Comparison of ENCODE assay signal across 8 cellular contexts in genomic region chr16:23504453-23505179, GRCh38. TPM values are rescaled to one million over a fixed set of nuclear protein-coding genes. Genes with fewer than 3 reads are reported as not detected.
A peak's percentile ranks its signal among the peaks of the same experiment; 100 is the strongest.
DNase-seq lines count a peak whose midpoint lies in the region; ATAC-seq and TF ChIP-seq lines count a peak whose summit lies in the region.

No MANE protein-coding gene starts in this region.

- intact Hi-C loops in sigmoid colon (cut with DNase I) = loop anchor here (5.0 kb wide), 1 partner anchor 52 kb away; the partner anchor contains the start of gene COG7

- WGBS in sigmoid colon, 2 donors = 64 to 75% methylated on average over 13 of the region's 13 CpGs

- no peaks in the 10 kb centered on the region for H3K36me3 ChIP-seq in Peyer's patch
- H3K36me3 ChIP-seq in sigmoid colon = no peaks in the 10 kb centered on the region

- DNase-seq in NK-92 treated with Interleukin-12 subunit alpha and Interleukin-12 subunit beta, amount 100 ng/mL, for 24 hours (lab: John Stamatoyannopoulos, UW) = peak; percentile 77
- no peak for DNase-seq in NK-92 (lab: John Stamatoyannopoulos, UW; ENCODE audit: unreplicated experiment)
- DNase-seq in Peyer's patch = peak in 2 of 3 donors; percentile 73 to 74
- peak; percentile 67 for DNase-seq in activated T-helper 9 cell treated with anti-CD3 and anti-CD28 coated beads, Interleukin-2, amount 50 U/mL, for 16 hours (ENCODE audit: low read depth)
- DNase-seq in foreskin melanocyte = peak; percentile 77
- peak; percentile 76 for DNase-seq in sigmoid colon
- DNase-seq in DMS114 treated with DMSO at 0.1 percent for 48 hours (lab: John Stamatoyannopoulos, UW; ENCODE audit: unreplicated experiment) = no peak

- TF ChIP-seq POLR2A in Peyer's patch (IDR thresholded peaks at IDR 0.05) = no peak
- TF ChIP-seq POLR2A in sigmoid colon (IDR thresholded peaks at IDR 0.05) = no peak

- H3K4me3 ChIP-seq in Peyer's patch (peak overlapping the region in 1 of 4 donors; percentile 21), sigmoid colon (no peak overlapping the region)

- TF ChIP-seq EP300 in sigmoid colon (IDR thresholded peaks at IDR 0.05) = no peak

- no peak for TF ChIP-seq CTCF in Peyer's patch (IDR thresholded peaks at IDR 0.05)
- no peak for TF ChIP-seq CTCF in sigmoid colon (IDR thresholded peaks at IDR 0.05)

- peak; percentile 79 for ATAC-seq in HG02981 (IDR thresholded peaks at IDR 0.05; ENCODE audit: unreplicated experiment)

- H3K27me3 ChIP-seq in Peyer's patch (no peaks in the 10 kb centered on the region), sigmoid colon (no peaks in the 10 kb centered on the region)

- H3K27ac ChIP-seq in Peyer's patch (peak overlapping the region; percentile 13 to 93 (median 41)), sigmoid colon (peak overlapping the region; percentile 34 to 71 (median 60))

- peaks cover 0 to 38% (median 27%) of the 10 kb centered on the region in 4 donors for H3K4me1 ChIP-seq in Peyer's patch
- peaks cover 0 to 46% (median 40%) of the 10 kb centered on the region in 4 donors for H3K4me1 ChIP-seq in sigmoid colon

- no peaks in the 10 kb centered on the region for H3K9me3 ChIP-seq in Peyer's patch
- H3K9me3 ChIP-seq in sigmoid colon = no peaks in the 10 kb centered on the region

RNA-seq across cellular contexts. Expression of gene GGA2, which starts 5.7 kb away (rescaled TPM):
- total RNA-seq in Peyer's patch = 100 to 1,000 TPM in 1 of 4 donors, 10 to 100 TPM in 3; 13.8 to 254 (median 54.7) TPM
- 10 to 100 TPM; 29.1 to 55.7 (median 34.7) TPM for total RNA-seq in sigmoid colon
- 10 to 100 TPM; 13.2 to 36.1 (median 15.3) TPM for polyA plus RNA-seq in sigmoid colon

RNA-seq across cellular contexts. Expression of gene COG7, which starts 51.6 kb away (rescaled TPM):
- 10 to 100 TPM; 20.1 to 81.7 (median 50.4) TPM for total RNA-seq in Peyer's patch
- total RNA-seq in sigmoid colon = 10 to 100 TPM; 12.0 to 25.5 (median 13.9) TPM
- polyA plus RNA-seq in sigmoid colon = 10 to 100 TPM; 17.4 to 26.0 (median 19.4) TPM

RNA-seq across cellular contexts. Expression of gene EARS2, which starts 52.5 kb away (rescaled TPM):
- 10 to 100 TPM; 13.8 to 37.4 (median 28.0) TPM for total RNA-seq in Peyer's patch
- total RNA-seq in sigmoid colon = 10 to 100 TPM in 2 of 4 donors, 1 to 10 TPM in 2; 7.5 to 18.3 (median 11.2) TPM
- 10 to 100 TPM in 1 of 3 donors, 1 to 10 TPM in 2; 6.6 to 19.4 (median 7.9) TPM for polyA plus RNA-seq in sigmoid colon

RNA-seq across cellular contexts. Expression of gene UBFD1, which starts 52.9 kb away (rescaled TPM):
- 10 to 100 TPM; 19.4 to 90.8 (median 37.9) TPM for total RNA-seq in Peyer's patch
- total RNA-seq in sigmoid colon = 100 to 1,000 TPM in 1 of 4 donors, 10 to 100 TPM in 3; 45.1 to 101 (median 57.6) TPM
- polyA plus RNA-seq in sigmoid colon = 10 to 100 TPM in 1 of 3 donors, 1 to 10 TPM in 2; 8.1 to 16.6 (median 8.4) TPM

Comparison
In these comparisons a context has a peak if more than half of its experiments do, and no peak if none do; other contexts are left out.
1. DNase-seq: peak in NK-92 treated with Interleukin-12 subunit alpha and Interleukin-12 subunit beta, amount 100 ng/mL, for 24 hours (single experiment), Peyer's patch (2 of 3), activated T-helper 9 cell treated with anti-CD3 and anti-CD28 coated beads, Interleukin-2, amount 50 U/mL, for 16 hours (single experiment), foreskin melanocyte (single experiment) and sigmoid colon (single experiment); none in NK-92 (single experiment) and DMS114 treated with DMSO at 0.1 percent for 48 hours (single experiment).